Comparison of ENCODE assay signal across 10 cellular contexts in genomic region chr18:9804517-9805104, GRCh38.
DNase-seq lines count a peak whose midpoint lies in the region; ATAC-seq and TF ChIP-seq lines count a peak whose summit lies in the region.
"Had no signal": no experiment of that assay in that cellular context is flagged by ENCODE, and none has a peak within 500 bp of the region (broad histone marks: within the 10 kb centered on the region; RNA-seq: fewer than 3 reads in every experiment).

No MANE protein-coding gene starts in this region.

- no peak overlapping the region for H4K8ac ChIP-seq in H9 (replicated peaks; ENCODE audit: insufficient read length, low read depth, low read length)

- CTCF ChIA-PET in PC-3 (lab: Charles Lee), result interaction anchor here (0.9 to 1.0 kb wide), 2 partner anchors 147 to 192 kb away, joined by 3 to 5 read pairs; no protein-coding TSS in a partner anchor

- POLR2A ChIA-PET in PC-3 (lab: Charles Lee; ENCODE audit: unreplicated experiment), result no interaction called here

- H3K27me3 Mint-ChIP-seq in H9 (ENCODE audit: low read depth) (no peaks in the 10 kb centered on the region; the same call in 1 of the 2 replicates), endothelial cell (ENCODE audit: unreplicated experiment) (no peaks in the 10 kb centered on the region)

- H3K23me2 ChIP-seq in H9 (ENCODE audit: insufficient read length, low read depth, low read length, poor library complexity, severe bottlenecking), result no peaks in the 10 kb centered on the region

- H3K4me3 Mint-ChIP-seq in H9, result no peak overlapping the region; a peak in 1 of 5 replicates
- H3K4me3 Mint-ChIP-seq in endothelial cell (ENCODE audit: unreplicated experiment), result no peak overlapping the region
- H3K4me3 Mint-ChIP-seq: nephron progenitor cell; T-helper 1 cell treated with Interleukin-12 subunit alpha and Interleukin-12 subunit beta and Interleukin-4 antibody, amounts not matched to agents 30 μg/mL and 1 μg/mL, for 36 hours had no signal

- no peak overlapping the region for H2BK20ac ChIP-seq in H9 (ENCODE audit: low read depth, low read length, poor library complexity, severe bottlenecking)

- H3K4ac ChIP-seq in H9 (ENCODE audit: low read depth, low read length), result no peak overlapping the region

- H3K4me2 ChIP-seq in H9 (ENCODE audit: insufficient read depth, insufficient read length, low read length) (no peak overlapping the region), PC-3 (ENCODE audit: low read length) (peak overlapping the region; percentile 24)

- H2AFZ ChIP-seq in H9 (ENCODE audit: low read length) (no peak overlapping the region), PC-3 (ENCODE audit: low read length) (peak overlapping the region; percentile 41)

- H3K9ac ChIP-seq in H9 (ENCODE audit: extremely low read depth, insufficient read length, low read length) (no peak overlapping the region), PC-3 (ENCODE audit: low read length) (no peak overlapping the region), skeletal muscle tissue (ENCODE audit: low read depth in 1 of 3, low read length in 3 of 3) (peak overlapping the region; percentile 76 to 84 (median 81))

- H3F3A ChIP-seq in PC-3 (ENCODE audit: low read length, unreplicated experiment), result no peaks in the 10 kb centered on the region

- H3K4me1 ChIP-seq in H9 (ENCODE audit: insufficient read depth, low read length), result peaks cover 10% of the 10 kb centered on the region; the same call in 1 of the 2 replicates
- peaks cover 11% of the 10 kb centered on the region for H3K4me1 ChIP-seq in PC-3 (ENCODE audit: insufficient read depth, low read length)
- H3K4me1 ChIP-seq in left ventricle myocardium inferior, result peaks cover 54% of the 10 kb centered on the region
- H3K4me1 ChIP-seq in skeletal muscle tissue (ENCODE audit: control insufficient read depth in 3 of 3, insufficient read depth in 3 of 3, low read length in 3 of 3), result peaks cover 18 to 22% (median 22%) of the 10 kb centered on the region in 3 donors
- H3K4me1 ChIP-seq in uterus, result peaks cover 0 to 4% of the 10 kb centered on the region in 2 donors

- H3K27ac ChIP-seq in H9 (ENCODE audit: insufficient read length, low read depth, low read length), result no peak overlapping the region
- H3K27ac ChIP-seq in PC-3 (ENCODE audit: low read length), result no peak overlapping the region
- peak overlapping the region; percentile 91 for H3K27ac ChIP-seq in left ventricle myocardium inferior (replicated peaks)
- peak overlapping the region; percentile 86 for H3K27ac ChIP-seq in skeletal muscle tissue (ENCODE audit: low read depth, low read length)
- H3K27ac ChIP-seq in uterus, result no peak overlapping the region

- no peak overlapping the region for H4K5ac ChIP-seq in H9 (ENCODE audit: insufficient read length, low read depth, low read length)

- H3K27ac Mint-ChIP-seq in H9 (peak overlapping the region in 1 of 3 experiments; percentile 28; a peak in 2 of 7 replicates), endothelial cell (ENCODE audit: unreplicated experiment) (no peak overlapping the region)
- H3K27ac Mint-ChIP-seq: T-helper 1 cell treated with Interleukin-12 subunit alpha and Interleukin-12 subunit beta and Interleukin-4 antibody, amounts not matched to agents 30 μg/mL and 1 μg/mL, for 36 hours had no signal

- H3K36me3 ChIP-seq in PC-3 (ENCODE audit: low read depth, low read length) (no peaks in the 10 kb centered on the region), left ventricle myocardium inferior (no peaks in the 10 kb centered on the region), skeletal muscle tissue (ENCODE audit: control insufficient read depth in 3 of 3, insufficient read depth in 3 of 3, low read length in 3 of 3) (no peaks in the 10 kb centered on the region), uterus (no peaks in the 10 kb centered on the region)

- no peak overlapping the region; the same call in 1 of the 2 replicates for H3K4me3 ChIP-seq in PC-3 (ENCODE audit: low read length)
- peak overlapping the region; percentile 15 for H3K4me3 ChIP-seq in left ventricle myocardium inferior
- peak overlapping the region; percentile 33 to 65 (median 47) for H3K4me3 ChIP-seq in skeletal muscle tissue (ENCODE audit: low read length in 3 of 3)
- H3K4me3 ChIP-seq in uterus, result no peak overlapping the region

- no peak overlapping the region for H3K18ac ChIP-seq in H9 (ENCODE audit: insufficient read length, low read depth, low read length)

- H3K79me1 ChIP-seq in H9 (ENCODE audit: insufficient read depth, low read depth, low read length, poor library complexity, severe bottlenecking), result no peaks in the 10 kb centered on the region

- no peak for TF ChIP-seq CTCF in H9 (conservative IDR thresholded peaks at IDR 0.05)
- TF ChIP-seq CTCF in PC-3 (conservative IDR thresholded peaks at IDR 0.05; ENCODE audit: low read depth, low read length), result peak; percentile 26; the same call in 1 of the 2 replicates
- no peak for TF ChIP-seq CTCF in left ventricle myocardium inferior (IDR thresholded peaks at IDR 0.05; ENCODE audit: borderline replicate concordance)
- TF ChIP-seq CTCF in endothelial cell (IDR thresholded peaks at IDR 0.05; ENCODE audit: unreplicated experiment), result no peak
- TF ChIP-seq CTCF in uterus (IDR thresholded peaks at IDR 0.05), result no peak

- no TSS peak for BruUV-seq in PC-3 (replicated peaks; lab: Mats Ljungman, UMichigan)

- no peaks in the 10 kb centered on the region for H3K9me2 ChIP-seq in PC-3 (replicated peaks; ENCODE audit: low read length)

- no peak overlapping the region for H3T11ph ChIP-seq in H9 (ENCODE audit: low read length)

- no peak overlapping the region for H2AK5ac ChIP-seq in H9 (ENCODE audit: insufficient read length, low read length)

- DNase-seq in H9 (no peak), PC-3 (peak; percentile 34), left ventricle myocardium inferior (no peak), endothelial cell (ENCODE audit: low spot score) (no peak), uterus (no peak), AML-193 (lab: John Stamatoyannopoulos, UW) (no peak)

- no peak overlapping the region for H2BK5ac ChIP-seq in H9 (ENCODE audit: insufficient read length, low read length)

- H4K20me1 ChIP-seq in H9 (ENCODE audit: control insufficient read depth, insufficient read depth, insufficient read length), result no peaks in the 10 kb centered on the region
- H4K20me1 ChIP-seq in PC-3 (ENCODE audit: low read length), result no peaks in the 10 kb centered on the region

- no peak overlapping the region for H4K91ac ChIP-seq in H9 (ENCODE audit: insufficient read length, low read depth, low read length)

- H3K9me3 ChIP-seq in H9 (ENCODE audit: control insufficient read depth, low read depth, low read length), result no peaks in the 10 kb centered on the region
- no peaks in the 10 kb centered on the region for H3K9me3 ChIP-seq in PC-3 (ENCODE audit: low read length)
- no peaks in the 10 kb centered on the region for H3K9me3 ChIP-seq in left ventricle myocardium inferior (replicated peaks)
- H3K9me3 ChIP-seq in skeletal muscle tissue (ENCODE audit: control insufficient read depth in 3 of 3, low read length in 3 of 3), result no peaks in the 10 kb centered on the region
- no peaks in the 10 kb centered on the region for H3K9me3 ChIP-seq in uterus

- WGBS in H9 (ENCODE audit: extremely low coverage, insufficient read length, low lambda C conversion rate), result no CpG with 5 or more reads among the region's 5 CpGs

- H2BK120ac ChIP-seq in H9 (ENCODE audit: low read depth, low read length, poor library complexity, severe bottlenecking), result no peak overlapping the region

- H3K9me3 Mint-ChIP-seq in H9 (peaks cover 11% of the 10 kb centered on the region in 2 experiments), endothelial cell (ENCODE audit: unreplicated experiment) (no peaks in the 10 kb centered on the region)
- H3K9me3 Mint-ChIP-seq: T-helper 1 cell treated with Interleukin-12 subunit alpha and Interleukin-12 subunit beta and Interleukin-4 antibody, amounts not matched to agents 30 μg/mL and 1 μg/mL, for 36 hours had no signal

- ATAC-seq in PC-3 (peak; percentile 62), GM21737 (IDR thresholded peaks at IDR 0.05; ENCODE audit: unreplicated experiment) (no peak)

- no peak overlapping the region for H3K23ac ChIP-seq in H9 (ENCODE audit: insufficient read length, low read depth, low read length)

- TF ChIP-seq POLR2A in uterus (IDR thresholded peaks at IDR 0.05), result no peak

- H3K27me3 ChIP-seq in H9 (ENCODE audit: insufficient read depth, low read length) (no peaks in the 10 kb centered on the region), PC-3 (ENCODE audit: low read length) (no peaks in the 10 kb centered on the region), left ventricle myocardium inferior (ENCODE audit: low read depth) (no peaks in the 10 kb centered on the region), skeletal muscle tissue (ENCODE audit: control insufficient read depth in 3 of 3, insufficient read depth in 3 of 3, low read length in 3 of 3) (no peaks in the 10 kb centered on the region), uterus (no peaks in the 10 kb centered on the region)

- H2BK12ac ChIP-seq in H9 (ENCODE audit: insufficient read length, low read depth, low read length), result no peak overlapping the region

- H3K56ac ChIP-seq in H9 (ENCODE audit: insufficient read length, low read depth, low read length), result no peak overlapping the region

- H3K36me3 Mint-ChIP-seq in H9 (ENCODE audit: insufficient read depth in 1 of 3, low read depth in 3 of 3) (peaks cover 8 to 15% (median 12%) of the 10 kb centered on the region in 3 experiments), endothelial cell (ENCODE audit: low read depth, unreplicated experiment) (peaks cover 24% of the 10 kb centered on the region)

- H3K14ac ChIP-seq in H9 (ENCODE audit: insufficient read depth, low read length), result 0 out of 2 replicates have a peak overlapping the region, but pooled peaks have one; percentile 58

- H3K79me2 ChIP-seq in H9 (ENCODE audit: insufficient read depth, low read length) (no peaks in the 10 kb centered on the region), PC-3 (ENCODE audit: low read length) (no peaks in the 10 kb centered on the region)

- H3K4me1 Mint-ChIP-seq in H9 (peaks cover 46 to 49% of the 10 kb centered on the region in 2 experiments), endothelial cell (ENCODE audit: unreplicated experiment) (no peaks in the 10 kb centered on the region)

- no peak overlapping the region for H2BK15ac ChIP-seq in H9 (ENCODE audit: low read depth, low read length)

- intact Hi-C loops in PC-3 (cut with micrococcal nuclease), result no loop called here
- intact Hi-C loops in left ventricle myocardium inferior (cut with micrococcal nuclease), result no loop called here
- intact Hi-C loops in uterus (cut with DNase I; ENCODE audit: low total_unique reads), result no loop called here

Comparison
In these comparisons a context has a peak if more than half of its experiments do, and no peak if none do; other contexts are left out.
1. H3K27ac ChIP-seq: peak in left ventricle myocardium inferior (single experiment) and skeletal muscle tissue (single experiment); none in H9 (single experiment), PC-3 (single experiment) and uterus (0 of 2).
2. H3K9ac ChIP-seq: peak in skeletal muscle tissue (3 of 3); none in H9 (single experiment) and PC-3 (single experiment).
3. H3K4me3 ChIP-seq: peak in left ventricle myocardium inferior (single experiment) and skeletal muscle tissue (3 of 3); none in PC-3 (single experiment) and uterus (0 of 2).